Comparison of ENCODE assay signal across 3 cellular contexts in genomic region chr5:25905646-25906045, GRCh38.
"Had no signal": no experiment of that assay in that cellular context is flagged by ENCODE, and none has a peak within 500 bp of the region (broad histone marks: within the 10 kb centered on the region; RNA-seq: fewer than 3 reads in every experiment).

No MANE protein-coding gene starts in this region.

- DNase-seq: GDM1, GF-D8 had no signal

- H3K4me3 ChIP-seq: GM12878 had no signal

- ATAC-seq: GM12878 had no signal
